Comparison of ENCODE assay signal across 21 cellular contexts in genomic region chr14:78705989-78706388, GRCh38.
"Had no signal": no experiment of that assay in that cellular context is flagged by ENCODE, and none has a peak within 500 bp of the region (broad histone marks: within the 10 kb centered on the region; RNA-seq: fewer than 3 reads in every experiment).

No MANE protein-coding gene starts in this region.

- ATAC-seq: esophagus mucosa, gastrocnemius medialis, heart right ventricle, lower lobe of right lung, right cardiac atrium had no signal

- H3K27ac Mint-ChIP-seq: memory B cell, naive B cell had no signal

- H3K27ac ChIP-seq: coronary artery, dorsolateral prefrontal cortex, gastrocnemius medialis, heart right ventricle, left ventricle myocardium inferior, lower lobe of right lung, neutrophil had no signal

- H3K9me3 ChIP-seq: gastrocnemius medialis, heart right ventricle, left ventricle myocardium inferior, lower lobe of right lung, neutrophil had no signal

- H3K4me1 ChIP-seq: gastrocnemius medialis, heart right ventricle, left ventricle myocardium inferior, lower lobe of right lung had no signal

- H3K4me3 ChIP-seq: coronary artery, dorsolateral prefrontal cortex, gastrocnemius medialis, heart right ventricle, left ventricle myocardium inferior, lower lobe of right lung, smooth muscle cell had no signal

- H3K36me3 Mint-ChIP-seq: memory B cell, naive B cell had no signal

- H3K36me3 ChIP-seq: gastrocnemius medialis, heart right ventricle, left ventricle myocardium inferior, lower lobe of right lung, neutrophil had no signal

- H3K4me3 Mint-ChIP-seq: memory B cell, naive B cell, nephron had no signal

- DNase-seq: dorsolateral prefrontal cortex; effector CD8-positive, alpha-beta T cell; gastrocnemius medialis; heart right ventricle; hypothalamus; kidney glomerular epithelial cell; left ventricle myocardium inferior; lower lobe of right lung; midbrain; naive B cell; posterior cingulate gyrus; right cardiac atrium; stimulated activated CD4-positive, alpha-beta T cell treated with anti-CD3 and anti-CD28 coated beads, Interleukin-2, amount 100 ng/mL, for 48 hours; stimulated activated naive CD4-positive, alpha-beta T cell treated with Interleukin-2 at 50 U/mL for 16 hours; trophoblast cell had no signal

- H3K9me3 Mint-ChIP-seq: naive B cell, nephron had no signal

- H3K4me1 Mint-ChIP-seq: memory B cell, naive B cell, nephron had no signal

- H3K27me3 ChIP-seq: dorsolateral prefrontal cortex, gastrocnemius medialis, neutrophil had no signal
